9 cellular contexts compared by ENCODE assay signal in the genomic region with DNA sequence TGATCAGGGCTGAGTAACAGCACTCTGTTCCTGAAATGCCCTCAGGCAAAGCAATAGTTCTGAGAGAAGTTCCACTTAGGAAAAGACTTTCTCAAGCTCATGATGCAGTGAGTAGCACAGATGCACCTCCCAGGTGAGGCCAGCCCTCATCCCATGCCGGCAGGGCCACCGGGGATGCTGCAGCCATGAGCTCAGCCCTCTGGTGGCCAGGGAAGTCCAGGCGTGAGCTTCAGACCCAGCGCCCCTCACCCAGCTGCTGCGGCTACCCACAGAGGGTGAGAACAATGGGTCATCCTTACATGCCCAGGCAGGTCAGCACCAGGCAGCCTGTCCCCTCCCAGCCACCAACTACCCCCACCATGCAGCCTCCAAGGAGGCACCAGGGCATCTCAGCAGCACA. TPM values are rescaled to one million over a fixed set of nuclear protein-coding genes. Genes with fewer than 3 reads are reported as not detected.
DNase-seq lines count a peak whose midpoint lies in the region; ATAC-seq and TF ChIP-seq lines count a peak whose summit lies in the region.
"Had no signal": no experiment of that assay in that cellular context is flagged by ENCODE, and none has a peak within 500 bp of the region (broad histone marks: within the 10 kb centered on the region; RNA-seq: fewer than 3 reads in every experiment).

No MANE protein-coding gene starts in this region.

- H3K9me3 Mint-ChIP-seq in T-cell: no peaks in the 10 kb centered on the region

- H3K79me1 ChIP-seq in IMR-90 (ENCODE audit: low read depth in 1 of 2, low read length in 2 of 2) (no peaks in the 10 kb centered on the region), neuronal stem cell (ENCODE audit: low read depth, low read length) (no peaks in the 10 kb centered on the region)

- no peak overlapping the region for H3K4me3 Mint-ChIP-seq in T-cell
- H3K4me3 Mint-ChIP-seq: naive B cell had no signal

- H3K4me2 ChIP-seq in IMR-90 (ENCODE audit: low read depth, low read length) (no peak overlapping the region), neuronal stem cell (ENCODE audit: insufficient read depth, low read length, poor library complexity, severe bottlenecking) (no peak overlapping the region)

- CTCF ChIA-PET in IMR-90 (lab: Yijun Ruan, JAX): no interaction called here
- CTCF ChIA-PET in T-cell (lab: Charles Lee): no interaction called here

- H3K18ac ChIP-seq in IMR-90 (ENCODE audit: low read depth, low read length): no peak overlapping the region
- H3K18ac ChIP-seq in neuronal stem cell (ENCODE audit: low read length): peak overlapping the region; percentile 86

- H2BK12ac ChIP-seq in neuronal stem cell (ENCODE audit: low read length): no peak overlapping the region

- peaks cover 0 to 8% of the 10 kb centered on the region in 2 donors for H3K27me3 Mint-ChIP-seq in T-cell

- H3K4me1 ChIP-seq in IMR-90 (ENCODE audit: control insufficient read depth, insufficient read depth, low read length) (no peaks in the 10 kb centered on the region), neuronal stem cell (ENCODE audit: control insufficient read depth in 2 of 2, insufficient read depth in 1 of 2, low read depth in 1 of 2, low read length in 2 of 2) (peaks cover 0 to 6% of the 10 kb centered on the region in 2 donors)

- 0 out of 2 replicates have a peak, but pooled peaks have one; percentile 18 for TF ChIP-seq RAD21 in IMR-90 (IDR thresholded peaks at IDR 0.05; ENCODE audit: low read length)

- intact Hi-C loops in IMR-90 (cut with micrococcal nuclease): no loop called here

- no peak overlapping the region for H4K5ac ChIP-seq in IMR-90 (ENCODE audit: low read depth, low read length)

- no peak overlapping the region for H3K27ac Mint-ChIP-seq in T-cell

- no peak overlapping the region for H2BK5ac ChIP-seq in IMR-90 (ENCODE audit: low read depth, low read length, poor library complexity, severe bottlenecking)
- no peak overlapping the region for H2BK5ac ChIP-seq in neuronal stem cell (ENCODE audit: low read length)

- in situ Hi-C loops in IMR-90 (cut with MboI; ENCODE audit: low sequenced_read_pairs): loop anchor here (10.0 kb wide), 2 partner anchors 166 to 1416 kb away; no protein-coding TSS in a partner anchor

- TF ChIP-seq POLR2A in IMR-90 (IDR thresholded peaks at IDR 0.05; ENCODE audit: low read depth, low read length): no peak

- no peak overlapping the region for H2AFZ ChIP-seq in IMR-90 (replicated peaks; ENCODE audit: low read length, poor library complexity)
- H2AFZ ChIP-seq in neuronal stem cell (ENCODE audit: low read length): peak overlapping the region; percentile 7

- no peaks in the 10 kb centered on the region; the same call in 1 of the 2 replicates for H3K9me3 ChIP-seq in IMR-90 (ENCODE audit: control insufficient read depth, insufficient read depth, low read length)
- H3K9me3 ChIP-seq in neuronal stem cell (replicated peaks in 1 of 2; ENCODE audit: control insufficient read depth in 2 of 2, insufficient read depth in 1 of 2, low read depth in 1 of 2, low read length in 2 of 2): no peaks in the 10 kb centered on the region

- H3K4me3 ChIP-seq in IMR-90 (ENCODE audit: insufficient read depth, low read depth, low read length): no peak overlapping the region
- H3K4me3 ChIP-seq in choroid plexus epithelial cell (ENCODE audit: low read depth, low read length): no peak overlapping the region
- peak overlapping the region in 1 of 2 donors; percentile 36 for H3K4me3 ChIP-seq in neuronal stem cell (ENCODE audit: low read length in 2 of 2)

- POLR2A ChIA-PET in IMR-90 (lab: Charles Lee; ENCODE audit: unreplicated experiment) (interaction anchor here (0.6 kb wide), 1 partner anchor 136 kb away, joined by 3 read pairs; no protein-coding TSS in a partner anchor), T-cell (lab: Charles Lee) (no interaction called here)

- peaks cover 8% of the 10 kb centered on the region; the same call in 1 of the 2 replicates for H3K9me1 ChIP-seq in IMR-90 (ENCODE audit: insufficient read depth, low read length)

- H2BK15ac ChIP-seq in IMR-90 (ENCODE audit: low read depth, low read length): no peak overlapping the region
- no peak overlapping the region for H2BK15ac ChIP-seq in neuronal stem cell (ENCODE audit: low read length)

- no peak overlapping the region for H4K8ac ChIP-seq in IMR-90 (ENCODE audit: low read depth in 2 of 2, low read length in 2 of 2)
- peak overlapping the region; percentile 70 for H4K8ac ChIP-seq in neuronal stem cell (ENCODE audit: low read depth, low read length)

- H3K4ac ChIP-seq in IMR-90 (ENCODE audit: low read depth, low read length): no peak overlapping the region
- no peak overlapping the region for H3K4ac ChIP-seq in neuronal stem cell (ENCODE audit: low read length)

- dilution Hi-C loops in IMR-90 (cut with HindIII; ENCODE audit: low sequenced_read_pairs, unreplicated experiment): no loop called here

- H2AK9ac ChIP-seq in IMR-90 (replicated peaks; ENCODE audit: low read depth, low read length, poor library complexity): peak overlapping the region; percentile 50

- H2AK5ac ChIP-seq in IMR-90 (ENCODE audit: low read depth, low read length) (no peak overlapping the region), neuronal stem cell (ENCODE audit: low read depth, low read length) (no peak overlapping the region)

- 70% methylated on average over 4 of the region's 5 CpGs; no CpG with 5 or more reads in 1 of the 2 experiments for WGBS in IMR-90 (ENCODE audit: extremely low coverage in 2 of 2, insufficient read length in 1 of 2), 2 experiments
- WGBS in neuronal stem cell (ENCODE audit: extremely low coverage in 2 of 2, insufficient read length in 2 of 2, insufficient replicate concordance in 1 of 2), 2 donors: no CpG with 5 or more reads among the region's 5 CpGs

- H3K23ac ChIP-seq in IMR-90 (ENCODE audit: low read depth, low read length) (no peak overlapping the region), neuronal stem cell (ENCODE audit: low read depth, low read length, poor library complexity) (no peak overlapping the region)

- H3K27me3 ChIP-seq in IMR-90 (ENCODE audit: control insufficient read depth, insufficient read depth, low read length): peaks cover 4% of the 10 kb centered on the region
- peaks cover 0 to 21% (median 0%) of the 10 kb centered on the region in 3 experiments for H3K27me3 ChIP-seq in neuronal stem cell (ENCODE audit: control insufficient read depth in 3 of 3, insufficient read depth in 3 of 3, low read depth in 1 of 3, low read length in 3 of 3)

- H3K27ac ChIP-seq in IMR-90 (ENCODE audit: insufficient read depth, low read length) (no peak overlapping the region), neuronal stem cell (replicated peaks; ENCODE audit: low read length) (no peak overlapping the region)

- DNase-seq in ELF-1 (ENCODE audit: low read depth, low spot score): peak; percentile 52
- no peak for DNase-seq in IMR-90
- DNase-seq in choroid plexus epithelial cell (ENCODE audit: low read depth): no peak
- DNase-seq in neuronal stem cell (ENCODE audit: low spot score): no peak
- no peak for DNase-seq in RPMI8226
- no peak for DNase-seq in NCI-H2107 treated with DMSO at 0.1 percent for 48 hours (lab: John Stamatoyannopoulos, UW; ENCODE audit: unreplicated experiment)
- DNase-seq in T-cell: no peak
- DNase-seq: naive B cell had no signal

- no peaks in the 10 kb centered on the region for H3K4me1 Mint-ChIP-seq in T-cell
- H3K4me1 Mint-ChIP-seq: naive B cell had no signal

- H4K20me1 ChIP-seq in IMR-90 (ENCODE audit: insufficient read depth, low read length): no peaks in the 10 kb centered on the region

- H3K9ac ChIP-seq in IMR-90 (ENCODE audit: low read depth, low read length) (no peak overlapping the region), neuronal stem cell (ENCODE audit: low read depth, low read length, poor library complexity) (no peak overlapping the region)

- H4K91ac ChIP-seq in IMR-90 (ENCODE audit: insufficient read depth, low read depth, low read length) (no peak overlapping the region), neuronal stem cell (ENCODE audit: low read depth, low read length, poor library complexity) (no peak overlapping the region)

- H3K14ac ChIP-seq in IMR-90 (replicated peaks; ENCODE audit: low read depth, low read length) (no peak overlapping the region), neuronal stem cell (ENCODE audit: low read length) (no peak overlapping the region)

- no peaks in the 10 kb centered on the region for H3K36me3 ChIP-seq in IMR-90 (ENCODE audit: control insufficient read depth, insufficient read depth, low read length)
- H3K36me3 ChIP-seq in neuronal stem cell (replicated peaks in 1 of 2; ENCODE audit: control insufficient read depth in 2 of 2, insufficient read depth in 2 of 2, low read length in 2 of 2): no peaks in the 10 kb centered on the region

- H2BK120ac ChIP-seq in IMR-90 (ENCODE audit: low read depth, low read length) (no peak overlapping the region), neuronal stem cell (ENCODE audit: low read depth, low read length) (no peak overlapping the region)

- peak; percentile 35 for ATAC-seq in IMR-90 (ENCODE audit: low read depth)
- no peak for ATAC-seq in GM21528 (IDR thresholded peaks at IDR 0.05; ENCODE audit: low FRiP score, unreplicated experiment)
- no peak for ATAC-seq in T-cell (replicated peaks in 1 of 4)

- H3K56ac ChIP-seq in IMR-90 (ENCODE audit: extremely low read depth, insufficient read depth, low read length): no peak overlapping the region

- H3K36me3 Mint-ChIP-seq in T-cell: no peaks in the 10 kb centered on the region
- H3K36me3 Mint-ChIP-seq: naive B cell had no signal

- TF ChIP-seq CTCF in IMR-90 (conservative IDR thresholded peaks at IDR 0.05; ENCODE audit: low read depth, low read length) (no peak), choroid plexus epithelial cell (conservative IDR thresholded peaks at IDR 0.05; ENCODE audit: low read depth, low read length) (peak; percentile 50)

- H2BK20ac ChIP-seq in IMR-90 (ENCODE audit: low read depth, low read length): 0 out of 2 replicates have a peak overlapping the region, but pooled peaks have one; percentile 3

- BruUV-seq in IMR-90 (replicated peaks; lab: Mats Ljungman, UMichigan): no TSS peak

TF ChIP-seq in IMR-90, 13 proteins besides CTCF, POLR2A, EP300 and RAD21:
- TF ChIP-seq SMC3 (IDR thresholded peaks at IDR 0.05; ENCODE audit: low read depth, low read length) (0 out of 2 replicates have a peak, but pooled peaks have one; percentile 10), BHLHE40 (IDR thresholded peaks at IDR 0.05; ENCODE audit: low read depth, low read length) (no peak), NFE2L2 (IDR thresholded peaks at IDR 0.05; ENCODE audit: low read depth, low read length) (no peak), CEBPB (IDR thresholded peaks at IDR 0.05; ENCODE audit: low read depth, low read length) (no peak)

RNA-seq across cellular contexts. Expression of a gene that starts 50.7 kb away (rescaled TPM):
- 1.1 and 1.9 TPM in 2 replicates for total RNA-seq in IMR-90 (2012; rRNA removed)
- 2.5 and 3.9 TPM in 2 replicates for polyA plus RNA-seq in IMR-90 (2012; rRNA removed)
- polyA plus RNA-seq in IMR-90 (2012; cell fraction: cytosol; rRNA removed): 1.1 and 1.5 TPM in 2 replicates
- 7.9 and 15.0 TPM in 2 replicates for polyA plus RNA-seq in IMR-90 (2012; cell fraction: nucleus; rRNA removed; ENCODE audit: low replicate concordance)
- polyA plus RNA-seq in neuronal stem cell (2013, experiment 1 of 2): 41.4 TPM
- 42.4 TPM for polyA plus RNA-seq in neuronal stem cell (2013, experiment 2 of 2)
- total RNA-seq in T-cell: 10 to 100 TPM; 35.1 to 44.6 (median 40.0) TPM

Comparison
In these comparisons a context has a peak if more than half of its experiments do, and no peak if none do; other contexts are left out.
1. RNA of a gene that starts 50.7 kb away (total RNA-seq): 35.1 to 44.6 TPM in T-cell; 1.1 to 1.9 TPM in IMR-90; every median in the first group is over 10 times any median in the second.